8 cellular contexts compared by ENCODE assay signal in genomic region chr14:93331375-93332031, GRCh38. TPM values are rescaled to one million over a fixed set of nuclear protein-coding genes. Genes with fewer than 3 reads are reported as not detected.
DNase-seq lines count a peak whose midpoint lies in the region; ATAC-seq and TF ChIP-seq lines count a peak whose summit lies in the region.

No MANE protein-coding gene starts in this region.

- H3K4me3 ChIP-seq in BE2C (ENCODE audit: low read depth, low read length) (peak overlapping the region; percentile 88), PC-3 (ENCODE audit: low read length) (peak overlapping the region; percentile 97)

- peaks cover 9% of the 10 kb centered on the region for H3K27me3 Mint-ChIP-seq in endothelial cell (ENCODE audit: unreplicated experiment)
- no peaks in the 10 kb centered on the region for H3K27me3 Mint-ChIP-seq in natural killer cell treated with Interleukin-12 subunit alpha and Interleukin-12 subunit beta and Interleukin-15 and Interleukin-18, amount 100 ng/mL, for 72 hours

- H3K9me3 Mint-ChIP-seq in endothelial cell (ENCODE audit: unreplicated experiment): no peaks in the 10 kb centered on the region
- no peaks in the 10 kb centered on the region for H3K9me3 Mint-ChIP-seq in natural killer cell treated with Interleukin-12 subunit alpha and Interleukin-12 subunit beta and Interleukin-15 and Interleukin-18, amount 100 ng/mL, for 72 hours

- H3K36me3 Mint-ChIP-seq in endothelial cell (ENCODE audit: low read depth, unreplicated experiment): no peaks in the 10 kb centered on the region
- no peaks in the 10 kb centered on the region for H3K36me3 Mint-ChIP-seq in natural killer cell treated with Interleukin-12 subunit alpha and Interleukin-12 subunit beta and Interleukin-15 and Interleukin-18, amount 100 ng/mL, for 72 hours

- peak overlapping the region; percentile 98 for H3K4me2 ChIP-seq in PC-3 (ENCODE audit: low read length)

- H4K20me1 ChIP-seq in PC-3 (ENCODE audit: low read length): peaks cover 17% of the 10 kb centered on the region; the same call in 1 of the 2 replicates

- intact Hi-C loops in PC-3 (cut with micrococcal nuclease): loop anchor here (2.0 kb wide), 1 partner anchor 21 kb away; no protein-coding TSS in a partner anchor

- H3K36me3 ChIP-seq in BE2C (peaks cover 2% of the 10 kb centered on the region; the same call in 1 of the 2 replicates), PC-3 (ENCODE audit: low read depth, low read length) (peaks cover 9% of the 10 kb centered on the region; the same call in 1 of the 2 replicates)

- H3K4me1 ChIP-seq in BE2C (no peaks in the 10 kb centered on the region), PC-3 (ENCODE audit: insufficient read depth, low read length) (peaks cover 34% of the 10 kb centered on the region)

- BruUV-seq in PC-3 (replicated peaks; lab: Mats Ljungman, UMichigan): no TSS peak

- H3F3A ChIP-seq in PC-3 (ENCODE audit: low read length, unreplicated experiment): no peaks in the 10 kb centered on the region

- H3K9me3 ChIP-seq in BE2C (no peaks in the 10 kb centered on the region), PC-3 (ENCODE audit: low read length) (no peaks in the 10 kb centered on the region)

- peaks cover 74% of the 10 kb centered on the region for H3K79me2 ChIP-seq in PC-3 (ENCODE audit: low read length)

- peak overlapping the region; percentile 94 for H3K27ac Mint-ChIP-seq in endothelial cell (ENCODE audit: unreplicated experiment)
- peak overlapping the region; percentile 26 to 70 for H3K27ac Mint-ChIP-seq in natural killer cell treated with Interleukin-12 subunit alpha and Interleukin-12 subunit beta and Interleukin-15 and Interleukin-18, amount 100 ng/mL, for 72 hours

- peak overlapping the region; percentile 96 for H3K4me3 Mint-ChIP-seq in endothelial cell (ENCODE audit: unreplicated experiment)
- peak overlapping the region; percentile 94 for H3K4me3 Mint-ChIP-seq in natural killer cell treated with Interleukin-12 subunit alpha and Interleukin-12 subunit beta and Interleukin-15 and Interleukin-18, amount 100 ng/mL, for 72 hours

- H3K27me3 ChIP-seq in BE2C (no peaks in the 10 kb centered on the region), PC-3 (ENCODE audit: low read length) (no peaks in the 10 kb centered on the region)

- H2AFZ ChIP-seq in PC-3 (ENCODE audit: low read length): no peak overlapping the region

- POLR2A ChIA-PET in PC-3 (lab: Charles Lee; ENCODE audit: unreplicated experiment) (interaction anchor here (0.6 to 0.8 kb wide), 2 partner anchors 73 to 683 kb away, joined by 5 to 8 read pairs; no protein-coding TSS in a partner anchor), GM10248 (lab: Yijun Ruan, JAX) (interaction anchor here (0.7 kb wide), 1 partner anchor 19 kb away, joined by 4 read pairs; no protein-coding TSS in a partner anchor)

- CTCF ChIA-PET in PC-3 (lab: Charles Lee): interaction anchor here (0.5 kb wide), 1 partner anchor 28 kb away, joined by 3 read pairs; no protein-coding TSS in a partner anchor
- CTCF ChIA-PET in GM10248 (lab: Yijun Ruan, JAX): interaction anchor here (1.0 to 2.3 kb wide), 6 partner anchors 9 to 124 kb away, joined by 3 to 10 read pairs (median 4); no protein-coding TSS in a partner anchor

- no peak for DNase-seq in BE2C
- peak; percentile 12 for DNase-seq in PC-3
- DNase-seq in endothelial cell (ENCODE audit: low spot score): peak; percentile 38
- DNase-seq in natural killer cell treated with Interleukin-12 subunit alpha and Interleukin-12 subunit beta and Interleukin-15 and Interleukin-18, amount 100 ng/mL, for 72 hours (ENCODE audit: low spot score): no peak
- DNase-seq in GM10248 (ENCODE audit: extremely low spot score): no peak
- DNase-seq in hypothalamus (lab: John Stamatoyannopoulos, UW): no peak

- TF ChIP-seq CTCF in BE2C (IDR thresholded peaks at IDR 0.05; ENCODE audit: low read depth, low read length) (no peak), PC-3 (conservative IDR thresholded peaks at IDR 0.05; ENCODE audit: low read depth, low read length) (no peak), endothelial cell (IDR thresholded peaks at IDR 0.05; ENCODE audit: unreplicated experiment) (no peak), GM10248 (IDR thresholded peaks at IDR 0.05; ENCODE audit: control extremely low read depth, extremely low read depth, low read depth, missing control alignments) (no peak)

- peak overlapping the region; percentile 96 for H3K9ac ChIP-seq in PC-3 (ENCODE audit: low read length)

- H3K9me2 ChIP-seq in PC-3 (replicated peaks; ENCODE audit: low read length): no peaks in the 10 kb centered on the region

- peaks cover 41% of the 10 kb centered on the region for H3K4me1 Mint-ChIP-seq in endothelial cell (ENCODE audit: unreplicated experiment)
- H3K4me1 Mint-ChIP-seq in natural killer cell treated with Interleukin-12 subunit alpha and Interleukin-12 subunit beta and Interleukin-15 and Interleukin-18, amount 100 ng/mL, for 72 hours (ENCODE audit: low read depth in 2 of 2): peaks cover 40 to 56% of the 10 kb centered on the region in 2 donors

- ATAC-seq in PC-3 (peak; percentile 1; the same call in 1 of the 2 replicates), GM21528 (IDR thresholded peaks at IDR 0.05; ENCODE audit: low FRiP score, unreplicated experiment) (no peak), HG03442 (IDR thresholded peaks at IDR 0.05; ENCODE audit: unreplicated experiment) (no peak)
- no peak for ATAC-seq in natural killer cell treated with Interleukin-12 subunit alpha and Interleukin-12 subunit beta and Interleukin-15 and Interleukin-18, amount 100 ng/mL, for 72 hours

- peak overlapping the region; percentile 94 for H3K27ac ChIP-seq in PC-3 (ENCODE audit: low read length)

RNA-seq across cellular contexts. Expression of gene BTBD7, which starts 1.3 kb away (rescaled TPM):
- 14.4 TPM for polyA plus RNA-seq in BE2C (2012; ENCODE audit: insufficient read depth, insufficient read length, low read depth)
- total RNA-seq in PC-3 (2014; rRNA removed) (23.2 and 29.8 TPM in 2 replicates), endothelial cell (ENCODE audit: unreplicated experiment) (71.1 TPM)
- 10 to 100 TPM; 25.2 to 31.4 TPM for total RNA-seq in natural killer cell treated with Interleukin-12 subunit alpha and Interleukin-12 subunit beta and Interleukin-15 and Interleukin-18, amount 100 ng/mL, for 72 hours

RNA-seq across cellular contexts. Expression of gene COX8C, which starts 15.5 kb away (rescaled TPM):
- polyA plus RNA-seq in BE2C (2012; ENCODE audit: insufficient read depth, insufficient read length, low read depth): not detected
- total RNA-seq in PC-3 (2014; rRNA removed) (not detected in 2 replicates), endothelial cell (ENCODE audit: unreplicated experiment) (not detected)
- not detected for total RNA-seq in natural killer cell treated with Interleukin-12 subunit alpha and Interleukin-12 subunit beta and Interleukin-15 and Interleukin-18, amount 100 ng/mL, for 72 hours

Comparison
In these comparisons a context has a peak if more than half of its experiments do, and no peak if none do; other contexts are left out.
1. DNase-seq: peak in PC-3 (single experiment) and endothelial cell (single experiment); none in BE2C (single experiment), natural killer cell treated with Interleukin-12 subunit alpha and Interleukin-12 subunit beta and Interleukin-15 and Interleukin-18, amount 100 ng/mL, for 72 hours (single experiment), GM10248 (single experiment) and hypothalamus (0 of 51).